Comparison of ENCODE assay signal across 8 cellular contexts in genomic region chr14:47772652-47773051, GRCh38.
"Had no signal": no experiment of that assay in that cellular context is flagged by ENCODE, and none has a peak within 500 bp of the region (broad histone marks: within the 10 kb centered on the region; RNA-seq: fewer than 3 reads in every experiment).

No MANE protein-coding gene starts in this region.

- DNase-seq: IMR-90, Karpas-422, KBM-7, KG1 had no signal

- H3K27ac Mint-ChIP-seq: IgD-negative memory B cell had no signal

- H3K27me3 Mint-ChIP-seq: IgD-negative memory B cell had no signal

- H3K9ac ChIP-seq: KMS-11 had no signal

- H3K4me1 Mint-ChIP-seq: IgD-negative memory B cell had no signal

- H3K36me3 Mint-ChIP-seq: IgD-negative memory B cell had no signal

- H3K4me2 ChIP-seq: KMS-11 had no signal

- H3K4me3 Mint-ChIP-seq: IgD-negative memory B cell had no signal

- FAIRE-seq: HTR-8/SVneo had no signal

- H3K27ac ChIP-seq: HL-60, KMS-11 had no signal
